ENCODE assay signal across 9 cellular contexts in the genomic region with DNA sequence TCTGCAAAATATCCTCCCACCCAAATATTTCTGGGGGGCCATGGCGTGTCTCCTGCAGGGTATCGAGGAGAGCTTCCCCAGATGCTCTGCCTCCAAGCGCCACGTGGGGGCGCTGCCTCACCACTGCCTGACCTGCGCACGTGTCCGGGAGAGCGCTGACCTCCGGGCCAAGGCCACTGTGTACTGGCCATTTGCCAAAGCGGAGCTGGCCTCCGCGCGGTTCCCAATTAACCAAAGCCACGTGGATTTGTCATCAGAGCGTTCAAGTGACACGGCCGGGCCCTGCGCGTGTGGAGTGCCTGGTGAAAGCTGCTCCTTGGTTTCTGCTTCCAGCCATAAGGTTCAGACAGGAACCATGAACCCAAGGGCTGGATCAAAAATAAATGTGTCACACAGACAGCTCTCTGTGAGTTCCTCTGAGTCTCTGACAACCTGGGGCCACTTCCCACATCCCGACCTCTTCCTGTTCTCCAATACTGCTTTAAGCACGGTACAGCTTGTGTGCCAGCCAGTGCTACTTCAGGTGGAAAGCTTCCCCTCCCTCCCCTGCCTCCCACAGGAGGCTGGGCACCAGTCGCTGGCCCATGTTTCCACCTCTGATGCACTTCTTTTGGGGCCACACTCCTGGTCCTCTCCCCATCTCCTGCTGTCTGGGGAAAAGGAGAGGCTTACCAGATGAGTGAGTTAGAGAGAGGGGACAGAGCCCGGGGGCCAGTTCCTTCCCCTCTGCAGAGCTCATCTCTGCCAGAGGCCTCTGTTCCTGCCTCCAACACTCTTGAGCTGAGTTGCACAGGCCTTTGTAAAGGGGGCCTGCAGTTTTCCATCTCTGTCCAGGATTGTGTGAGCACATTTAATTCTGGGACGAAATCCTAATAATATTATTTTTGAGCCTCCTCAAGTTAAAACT. TPM values are rescaled to one million over a fixed set of nuclear protein-coding genes. Genes with fewer than 3 reads are reported as not detected.
A peak's percentile ranks its signal among the peaks of the same experiment; 100 is the strongest.
DNase-seq lines count a peak whose midpoint lies in the region; ATAC-seq and TF ChIP-seq lines count a peak whose summit lies in the region.
"Had no signal": no experiment of that assay in that cellular context is flagged by ENCODE, and none has a peak within 500 bp of the region (broad histone marks: within the 10 kb centered on the region; RNA-seq: fewer than 3 reads in every experiment).

No MANE protein-coding gene starts in this region.

- 10 to 12% (median 11%) methylated on average over 24 to 25 of the region's 25 CpGs for WGBS in heart left ventricle, 4 donors
- 11 to 12% (median 12%) methylated on average over 25 of the region's 25 CpGs for WGBS in psoas muscle, 3 donors

- TF ChIP-seq POLR2A in heart left ventricle (IDR thresholded peaks at IDR 0.05) = no peak

- ATAC-seq in GM21360 (IDR thresholded peaks at IDR 0.05; ENCODE audit: unreplicated experiment) (peak; percentile 77), heart left ventricle (peak; percentile 77 to 92 (median 90)), psoas muscle (peak in 1 of 4 donors; percentile 22)

- no peak overlapping the region for H3K9ac ChIP-seq in Karpas-422 (ENCODE audit: low read length)

- no peak overlapping the region for H3K4me2 ChIP-seq in Karpas-422 (ENCODE audit: low read depth, low read length, poor library complexity, severe bottlenecking)

- H3K27ac ChIP-seq in Karpas-422 (ENCODE audit: low read length) = no peak overlapping the region
- no peak overlapping the region for H3K27ac ChIP-seq in heart left ventricle
- no peak overlapping the region for H3K27ac ChIP-seq in psoas muscle

- no peaks in the 10 kb centered on the region for H3K79me2 ChIP-seq in Karpas-422 (ENCODE audit: low read length)

- no peaks in the 10 kb centered on the region for H3K9me2 ChIP-seq in Karpas-422 (replicated peaks; ENCODE audit: insufficient read depth, low read length)

- no peak overlapping the region for H2AFZ ChIP-seq in Karpas-422 (ENCODE audit: low read length)

- H3K36me3 ChIP-seq in Karpas-422 (ENCODE audit: insufficient read depth, low read length) (no peaks in the 10 kb centered on the region), heart left ventricle (no peaks in the 10 kb centered on the region), psoas muscle (ENCODE audit: insufficient read depth in 1 of 2, low read depth in 1 of 2) (no peaks in the 10 kb centered on the region)

- intact Hi-C loops in heart left ventricle (cut with DNase I) = loop anchor here in 1 of 10 donors (10.0 kb wide), 1 partner anchor 1090 kb away; no protein-coding TSS in a partner anchor
- intact Hi-C loops in psoas muscle (cut with DNase I) = no loop called here

- TF ChIP-seq CTCF in WI38 (IDR thresholded peaks at IDR 0.05; ENCODE audit: low read depth, low read length) = peak; percentile 87
- TF ChIP-seq CTCF in heart left ventricle (IDR thresholded peaks at IDR 0.05) = peak; percentile 76 to 89 (median 81)
- TF ChIP-seq CTCF in psoas muscle (IDR thresholded peaks at IDR 0.05) = peak; percentile 57

- H4K20me1 ChIP-seq in Karpas-422 (ENCODE audit: insufficient read depth, low read depth, low read length) = no peaks in the 10 kb centered on the region

- H3K4me3 ChIP-seq in Karpas-422 (ENCODE audit: low read length) (no peak overlapping the region), WI38 (ENCODE audit: low read depth, low read length) (no peak overlapping the region), heart left ventricle (peak overlapping the region in 1 of 12 donors; percentile 13), psoas muscle (no peak overlapping the region)

- no peaks in the 10 kb centered on the region for H3K9me3 ChIP-seq in Karpas-422 (ENCODE audit: low read length)
- H3K9me3 ChIP-seq in heart left ventricle = no peaks in the 10 kb centered on the region
- no peaks in the 10 kb centered on the region for H3K9me3 ChIP-seq in psoas muscle

- DNase-seq in DMS 273 (lab: John Stamatoyannopoulos, UW; ENCODE audit: unreplicated experiment) (peak; percentile 38), DMS 273 treated with DMSO at 0.1 percent for 48 hours (lab: John Stamatoyannopoulos, UW) (no peak), Karpas-422 (peak; percentile 48), heart left ventricle (peak; percentile 55 to 84 (median 75)), psoas muscle (peak; percentile 50 to 58), DMS114 treated with DMSO at 0.1 percent for 48 hours (lab: John Stamatoyannopoulos, UW; ENCODE audit: unreplicated experiment) (no peak)

- no peaks in the 10 kb centered on the region for H3K27me3 ChIP-seq in Karpas-422 (ENCODE audit: low read length)
- no peaks in the 10 kb centered on the region for H3K27me3 ChIP-seq in heart left ventricle
- no peaks in the 10 kb centered on the region for H3K27me3 ChIP-seq in psoas muscle (ENCODE audit: insufficient read depth in 3 of 3, low read length in 2 of 3)

- H3K4me1 ChIP-seq in Karpas-422 (ENCODE audit: low read length) (no peaks in the 10 kb centered on the region), heart left ventricle (peaks cover 0 to 11% (median 0%) of the 10 kb centered on the region in 12 donors), psoas muscle (no peaks in the 10 kb centered on the region)

RNA-seq across cellular contexts. Expression of a gene that starts 26.1 kb away (rescaled TPM):
- total RNA-seq in Karpas-422 (2014; rRNA removed; shearing (Covaris generic); ENCODE audit: low replicate concordance) = not detected in 2 replicates
- not detected for total RNA-seq in heart left ventricle
- polyA plus RNA-seq in heart left ventricle = not detected
- total RNA-seq in psoas muscle = not detected
- polyA plus RNA-seq in psoas muscle = not detected
- polyA plus RNA-seq: adipose tissue had no signal

Comparison
In these comparisons a context has a peak if more than half of its experiments do, and no peak if none do; other contexts are left out.
1. DNase-seq: peak in DMS 273 (single experiment), Karpas-422 (single experiment), heart left ventricle (5 of 5) and psoas muscle (2 of 2); none in DMS 273 treated with DMSO at 0.1 percent for 48 hours (single experiment) and DMS114 treated with DMSO at 0.1 percent for 48 hours (single experiment).
2. Peak in every context shown above with its lines, with median percentiles within 50 percentile points of each other: CTCF ChIP-seq.